In genomic region chr14:95946867-95947266, GRCh38 we compare ENCODE assay signal across 21 cellular contexts.
DNase-seq lines count a peak whose midpoint lies in the region; TF ChIP-seq lines count a peak whose summit lies in the region.
"Had no signal": no experiment of that assay in that cellular context is flagged by ENCODE, and none has a peak within 500 bp of the region (broad histone marks: within the 10 kb centered on the region; RNA-seq: fewer than 3 reads in every experiment).

No MANE protein-coding gene starts in this region.

- H3K27ac ChIP-seq in iPS-18a (ENCODE audit: low read length) (peak overlapping the region; percentile 2), PC-9 (no peak overlapping the region)
- H3K27ac ChIP-seq: BLaER1, GM23248, SJSA1 had no signal

- intact Hi-C loops in PC-9 (cut with micrococcal nuclease; ENCODE audit: unreplicated experiment), result no loop called here

- H3K27me3 Mint-ChIP-seq in neural crest cell (ENCODE audit: low read depth), result peaks cover 9% of the 10 kb centered on the region

- H3K27me3 ChIP-seq in iPS-18a (ENCODE audit: control insufficient read depth, insufficient read depth, low read length), result no peaks in the 10 kb centered on the region
- 0 out of 2 replicates have a peak, but pooled peaks cover 8% of the 10 kb centered on the region for H3K27me3 ChIP-seq in PC-9 (ENCODE audit: insufficient read depth, low read depth)
- H3K27me3 ChIP-seq: BLaER1, SJSA1 had no signal

- no peaks in the 10 kb centered on the region for H3F3A ChIP-seq in PC-9 (ENCODE audit: insufficient read depth, low read depth)

- BruUV-seq in PC-9 (replicated peaks; lab: Mats Ljungman, UMichigan), result no TSS peak

- H2AFZ ChIP-seq in PC-9, result no peak overlapping the region
- H2AFZ ChIP-seq: GM23248 had no signal

- H4K20me1 ChIP-seq in PC-9 (ENCODE audit: insufficient read depth), result no peaks in the 10 kb centered on the region
- H4K20me1 ChIP-seq: BLaER1 had no signal

- H3K9me3 ChIP-seq in iPS-18a (ENCODE audit: control insufficient read depth, low read depth, low read length), result peaks cover 3% of the 10 kb centered on the region
- no peaks in the 10 kb centered on the region for H3K9me3 ChIP-seq in PC-9 (ENCODE audit: insufficient read depth, low read depth)
- H3K9me3 ChIP-seq: SJSA1 had no signal

- POLR2A ChIA-PET in PC-9 (lab: Charles Lee; ENCODE audit: unreplicated experiment), result no interaction called here

- no peak overlapping the region for H3K4me2 ChIP-seq in PC-9
- H3K4me2 ChIP-seq: BLaER1 had no signal

- H3K79me2 ChIP-seq in PC-9 (ENCODE audit: low read depth), result no peaks in the 10 kb centered on the region

- CTCF ChIA-PET in PC-9 (lab: Charles Lee), result no interaction called here

- peaks cover 3% of the 10 kb centered on the region for H3K9me3 Mint-ChIP-seq in neural crest cell

- no peak overlapping the region for H3K4me3 Mint-ChIP-seq in neural crest cell
- H3K4me3 Mint-ChIP-seq: CD4-positive, alpha-beta T cell had no signal

- H3K4me1 ChIP-seq in iPS-18a (ENCODE audit: control insufficient read depth, low read depth, low read length), result peaks cover 30% of the 10 kb centered on the region
- H3K4me1 ChIP-seq in PC-9 (replicated peaks; ENCODE audit: insufficient read depth), result no peaks in the 10 kb centered on the region
- H3K4me1 ChIP-seq: BLaER1, SJSA1 had no signal

- no peaks in the 10 kb centered on the region for H3K9me2 ChIP-seq in PC-9 (ENCODE audit: insufficient read depth)

- H3K9ac ChIP-seq in iPS-18a (ENCODE audit: low read length), result no peak overlapping the region
- H3K9ac ChIP-seq: BLaER1, GM23248 had no signal

- peaks cover 51% of the 10 kb centered on the region for H3K4me1 Mint-ChIP-seq in neural crest cell

- H3K27ac Mint-ChIP-seq in neural crest cell (ENCODE audit: unreplicated experiment), result peak overlapping the region; percentile 12
- H3K27ac Mint-ChIP-seq: CD4-positive, alpha-beta T cell had no signal

- H3K36me3 ChIP-seq in iPS-18a (ENCODE audit: control insufficient read depth, low read depth, low read length), result no peaks in the 10 kb centered on the region
- H3K36me3 ChIP-seq in PC-9 (ENCODE audit: low read depth), result no peaks in the 10 kb centered on the region
- H3K36me3 ChIP-seq: BLaER1, SJSA1 had no signal

- DNase-seq in astrocyte of the hippocampus (ENCODE audit: low read depth, low spot score) (peak; percentile 7), neural crest cell (ENCODE audit: low read depth, low spot score) (no peak), DMS79 (lab: John Stamatoyannopoulos, UW) (no peak), amygdala (lab: John Stamatoyannopoulos, UW) (no peak), NOMO-1 treated with dmso at 0.1 percent for 144 hours (lab: John Stamatoyannopoulos, UW; ENCODE audit: unreplicated experiment) (no peak), PC-9 (no peak)
- DNase-seq: ACHN; CD4-positive, alpha-beta T cell; COR-L47; DND-41; GM23248; Kasumi-1; NCI-H1694; NCI-H2081 treated with DMSO at 0.1 percent for 48 hours; NCI-H2171 treated with DMSO at 0.1 percent for 48 hours; NCI-H524 treated with DMSO at 0.1 percent for 48 hours; OCI-M1 had no signal

- no peak for TF ChIP-seq CTCF in neural crest cell (conservative IDR thresholded peaks at IDR 0.05)
- no peak for TF ChIP-seq CTCF in PC-9 (conservative IDR thresholded peaks at IDR 0.05)

- H3K4me3 ChIP-seq in iPS-18a (ENCODE audit: low read length) (no peak overlapping the region), PC-9 (no peak overlapping the region)
- H3K4me3 ChIP-seq: BLaER1, GM12878, GM23248, SJSA1 had no signal

- no peaks in the 10 kb centered on the region for H3K36me3 Mint-ChIP-seq in neural crest cell (ENCODE audit: low read depth)
